ENCODE assay signal across 1 cellular context in genomic region chr1:151584278-151584677, GRCh38.
TF ChIP-seq lines count a peak whose summit lies in the region.

No MANE protein-coding gene starts in this region.

TF ChIP-seq in GM23338, 12 proteins besides CTCF, POLR2A, EP300 and RAD21 (continued from another document):
- TF ChIP-seq ZNF462 (CRISPR knock-in tag; IDR thresholded peaks at IDR 0.05) (no peak), ZNF114 (CRISPR knock-in tag; IDR thresholded peaks at IDR 0.05) (no peak), REST (IDR thresholded peaks at IDR 0.05; ENCODE audit: unreplicated experiment) (no peak), ZNF331 (CRISPR knock-in tag; IDR thresholded peaks at IDR 0.05; ENCODE audit: low read depth) (no peak), POLR2AphosphoS5 (IDR thresholded peaks at IDR 0.05; ENCODE audit: low read depth) (no peak), CREB1 (CRISPR knock-in tag; IDR thresholded peaks at IDR 0.05; ENCODE audit: low read depth) (no peak), EZH2phosphoT487 (IDR thresholded peaks at IDR 0.05; ENCODE audit: unreplicated experiment) (no peak), STAT1 (IDR thresholded peaks at IDR 0.05; ENCODE audit: unreplicated experiment) (no peak)
